Comparison of ENCODE assay signal across 20 cellular contexts in the genomic region with DNA sequence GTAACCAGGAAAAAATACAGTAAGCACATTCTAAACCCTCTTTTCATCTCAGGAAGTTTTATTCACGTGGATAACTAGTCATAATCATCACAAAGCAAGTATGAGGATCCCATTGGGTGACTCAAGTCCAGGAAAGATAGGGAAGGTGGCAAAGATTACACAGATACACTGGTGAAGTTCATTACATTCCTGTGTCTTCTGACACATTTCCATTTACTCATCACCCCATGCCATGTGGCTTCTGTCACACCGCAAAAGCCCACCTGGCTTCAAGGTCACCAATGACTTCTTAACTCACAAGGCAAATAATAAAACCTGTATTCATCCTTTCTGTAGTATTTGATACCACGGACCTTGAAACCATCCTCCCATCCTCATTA. TPM values are rescaled to one million over a fixed set of nuclear protein-coding genes. Genes with fewer than 3 reads are reported as not detected.
DNase-seq lines count a peak whose midpoint lies in the region; ATAC-seq and TF ChIP-seq lines count a peak whose summit lies in the region.
"Had no signal": no experiment of that assay in that cellular context is flagged by ENCODE, and none has a peak within 500 bp of the region (broad histone marks: within the 10 kb centered on the region; RNA-seq: fewer than 3 reads in every experiment).

No MANE protein-coding gene starts in this region.

- H3K36me3 ChIP-seq in ACC112 (ENCODE audit: insufficient read depth, low read length) (no peaks in the 10 kb centered on the region), upper lobe of left lung (no peaks in the 10 kb centered on the region)
- H3K36me3 ChIP-seq: adrenal gland, tibial nerve had no signal

- H3K4me1 ChIP-seq in ACC112 (ENCODE audit: control insufficient read depth, insufficient read depth, low read length, unreplicated experiment): peaks cover 40% of the 10 kb centered on the region
- peaks cover 0 to 3% (median 3%) of the 10 kb centered on the region in 4 donors for H3K4me1 ChIP-seq in upper lobe of left lung

- peak overlapping the region; percentile 44 for H3K27ac ChIP-seq in ACC112 (ENCODE audit: low read depth, low read length)
- no peak overlapping the region for H3K27ac ChIP-seq in upper lobe of left lung
- H3K27ac ChIP-seq: adrenal gland, C4-2B, dorsolateral prefrontal cortex, tibial nerve had no signal

- ATAC-seq in upper lobe of left lung (ENCODE audit: low FRiP score in 2 of 2): no peak
- ATAC-seq: stimulated activated naive CD8-positive, alpha-beta T cell treated with anti-CD3 and anti-CD28 coated beads, Interleukin-15, Interleukin-2, amounts not matched to agents 100 U/mL and 50 U/mL, for 24 hours had no signal

- TF ChIP-seq POLR2A in upper lobe of left lung (IDR thresholded peaks at IDR 0.05): no peak

- H3K9me3 ChIP-seq in upper lobe of left lung: no peaks in the 10 kb centered on the region
- H3K9me3 ChIP-seq: adrenal gland, tibial nerve had no signal

- TF ChIP-seq CTCF in fibroblast of villous mesenchyme (IDR thresholded peaks at IDR 0.05; ENCODE audit: insufficient read depth, low read depth, low read length) (no peak), upper lobe of left lung (IDR thresholded peaks at IDR 0.05) (no peak)

- no peak for TF ChIP-seq EP300 in upper lobe of left lung (IDR thresholded peaks at IDR 0.05)

- H2AFZ ChIP-seq in ACC112 (ENCODE audit: low read length, unreplicated experiment): no peak overlapping the region

- WGBS in upper lobe of left lung, 2 donors: 66 to 75% methylated on average over 3 of the region's 3 CpGs

- peak; percentile 82 for DNase-seq in HS-5 (ENCODE audit: low read depth)
- DNase-seq in SW480 (ENCODE audit: low spot score): peak; percentile 26
- peak; percentile 27 for DNase-seq in fibroblast of villous mesenchyme (ENCODE audit: low read depth)
- no peak for DNase-seq in upper lobe of left lung
- no peak for DNase-seq in AML-193 (lab: John Stamatoyannopoulos, UW)
- DNase-seq in stimulated activated CD4-positive, alpha-beta T cell treated with anti-CD3 and anti-CD28 coated beads, Interleukin-2, amount 100 ng/mL, for 48 hours: no peak
- no peak for DNase-seq in mucosa of gallbladder (ENCODE audit: low spot score)
- DNase-seq: activated CD4-positive, alpha-beta T cell treated with anti-CD3 and anti-CD28 coated beads, Interleukin-2, amount 50 U/mL, for 1 hour; activated CD8-positive, alpha-beta memory T cell treated with anti-CD3 and anti-CD28 coated beads, Interleukin-2, amount 50 U/mL, for 4 hours; activated effector memory CD4-positive, alpha-beta T cell treated with Interleukin-2 at 50 U/mL for 16 hours; adrenal gland; caudate nucleus; DMS 273 treated with DMSO at 0.1 percent for 48 hours; dorsolateral prefrontal cortex; NCI-H774; stimulated activated CD4-positive, alpha-beta T cell treated with anti-CD3 and anti-CD28 coated beads, Interleukin-2, amount 100 ng/mL, for 24 hours; stimulated activated naive CD8-positive, alpha-beta T cell treated with anti-CD3 and anti-CD28 coated beads, Interleukin-15, Interleukin-2, amounts not matched to agents 100 U/mL and 50 U/mL, for 24 hours had no signal

- H3K4me3 ChIP-seq in ACC112 (ENCODE audit: low read depth, low read length) (no peak overlapping the region), fibroblast of villous mesenchyme (ENCODE audit: low read depth, low read length) (no peak overlapping the region), upper lobe of left lung (no peak overlapping the region)
- H3K4me3 ChIP-seq: adrenal gland, dorsolateral prefrontal cortex, tibial nerve had no signal

- H3K27me3 ChIP-seq in ACC112 (ENCODE audit: insufficient read depth, low read length) (no peaks in the 10 kb centered on the region), upper lobe of left lung (no peaks in the 10 kb centered on the region)
- H3K27me3 ChIP-seq: adrenal gland, tibial nerve had no signal

- peaks cover 42% of the 10 kb centered on the region for H3K79me2 ChIP-seq in ACC112 (ENCODE audit: control insufficient read depth, insufficient read depth, low read length, unreplicated experiment)

RNA-seq across cellular contexts. Expression of gene HS3ST3A1, which starts 17.0 kb away (rescaled TPM):
- 13.8 and 15.5 TPM in 2 replicates for total RNA-seq in fibroblast of villous mesenchyme
- 10 to 100 TPM in 1 of 6 donors, 1 to 10 TPM in 5; 1.3 to 10.5 (median 2.2) TPM for total RNA-seq in upper lobe of left lung
- 0.49 TPM for total RNA-seq in mucosa of gallbladder

Comparison
In these comparisons a context has a peak if more than half of its experiments do, and no peak if none do; other contexts are left out.
1. DNase-seq: peak in HS-5 (single experiment), SW480 (single experiment) and fibroblast of villous mesenchyme (single experiment); none in upper lobe of left lung (0 of 2), AML-193 (0 of 2), stimulated activated CD4-positive, alpha-beta T cell treated with anti-CD3 and anti-CD28 coated beads, Interleukin-2, amount 100 ng/mL, for 48 hours (0 of 2) and mucosa of gallbladder (single experiment).